7 cellular contexts compared by ENCODE assay signal in genomic region chrX:119015407-119016242, GRCh38. TPM values are rescaled to one million over a fixed set of nuclear protein-coding genes. Genes with fewer than 3 reads are reported as not detected.
DNase-seq lines count a peak whose midpoint lies in the region; ATAC-seq and TF ChIP-seq lines count a peak whose summit lies in the region.

No MANE protein-coding gene starts in this region.

- peak overlapping the region; percentile 2; the same call in 1 of the 2 replicates for H3K4me2 ChIP-seq in MM.1S (ENCODE audit: low read depth, low read length)

- H3K4me1 Mint-ChIP-seq in Caco-2 (ENCODE audit: low read depth, unreplicated experiment), result no peaks in the 10 kb centered on the region

- no peak overlapping the region for H3K4me3 Mint-ChIP-seq in Caco-2 (ENCODE audit: unreplicated experiment)

- DNase-seq in HCEC 1CT, result peak; percentile 16
- DNase-seq in MM.1S, result peak; percentile 11
- peak; percentile 18 for DNase-seq in astrocyte of the cerebellum (ENCODE audit: low read depth)
- DNase-seq in mucosa of gallbladder (ENCODE audit: low spot score), result peak; percentile 37
- no peak for DNase-seq in NCI-H510A (lab: John Stamatoyannopoulos, UW)
- DNase-seq in Caco-2, result no peak

- H3K79me2 ChIP-seq in MM.1S (ENCODE audit: low read length), result no peaks in the 10 kb centered on the region

- TF ChIP-seq CTCF in MM.1S (IDR thresholded peaks at IDR 0.05; ENCODE audit: low read length) (no peak), astrocyte of the cerebellum (IDR thresholded peaks at IDR 0.05; ENCODE audit: low read depth, low read length, missing control alignments) (no peak), Caco-2 (IDR thresholded peaks at IDR 0.05; ENCODE audit: insufficient read depth in 1 of 2, low read depth in 1 of 2, low read length in 1 of 2, severe bottlenecking in 1 of 2, unreplicated experiment in 1 of 2) (no peak)

- no peaks in the 10 kb centered on the region for H3K9me2 ChIP-seq in MM.1S (replicated peaks; ENCODE audit: insufficient read depth, low read length)

- no peaks in the 10 kb centered on the region for H3K36me3 Mint-ChIP-seq in Caco-2 (ENCODE audit: insufficient read depth, unreplicated experiment)

- no peak overlapping the region for H3K27ac Mint-ChIP-seq in Caco-2 (ENCODE audit: unreplicated experiment)

- in situ Hi-C loops in astrocyte of the cerebellum (cut with HindIII; ENCODE audit: low sequenced_read_pairs), result no loop called here

- H2AFZ ChIP-seq in MM.1S (ENCODE audit: low read length), result no peak overlapping the region

- POLR2A ChIA-PET in Caco-2 (lab: Charles Lee), result no interaction called here

- no peaks in the 10 kb centered on the region for H4K20me1 ChIP-seq in MM.1S (ENCODE audit: insufficient read depth, low read length)

- intact Hi-C loops in Caco-2 (cut with micrococcal nuclease; ENCODE audit: unreplicated experiment), result no loop called here

- no peaks in the 10 kb centered on the region for H3K9me3 ChIP-seq in MM.1S (replicated peaks; ENCODE audit: insufficient read depth, low read length)
- H3K9me3 ChIP-seq in Caco-2, result no peaks in the 10 kb centered on the region

- no peak overlapping the region; the same call in 1 of the 2 replicates for H3K27ac ChIP-seq in MM.1S (ENCODE audit: low read length)

- peak; percentile 96 for ATAC-seq in GM18511 (IDR thresholded peaks at IDR 0.05; ENCODE audit: unreplicated experiment)

- H3K36me3 ChIP-seq in MM.1S (replicated peaks; ENCODE audit: insufficient read depth, low read length) (no peaks in the 10 kb centered on the region), Caco-2 (ENCODE audit: control insufficient read depth, insufficient read depth, low read length) (no peaks in the 10 kb centered on the region)

- CTCF ChIA-PET in Caco-2 (lab: Charles Lee), result no interaction called here

- no peak overlapping the region for H3K9ac ChIP-seq in MM.1S (ENCODE audit: low read length)

- H3K27me3 Mint-ChIP-seq in Caco-2 (ENCODE audit: insufficient read depth, unreplicated experiment), result peaks cover 3% of the 10 kb centered on the region

- H3F3A ChIP-seq in MM.1S (ENCODE audit: insufficient read depth, low read length), result peaks cover 6% of the 10 kb centered on the region; the same call in 1 of the 2 replicates

- BruUV-seq in Caco-2 (replicated peaks; lab: Mats Ljungman, UMichigan), result no TSS peak

- H3K4me3 ChIP-seq in MM.1S (ENCODE audit: low read length) (no peak overlapping the region), astrocyte of the cerebellum (ENCODE audit: low read depth, low read length) (no peak overlapping the region), Caco-2 (ENCODE audit: low read depth, low read length) (no peak overlapping the region)

- H3K4me1 ChIP-seq in MM.1S (ENCODE audit: low read length) (peaks cover 5% of the 10 kb centered on the region; the same call in 1 of the 2 replicates), Caco-2 (no peaks in the 10 kb centered on the region)

- no peaks in the 10 kb centered on the region for H3K9me3 Mint-ChIP-seq in Caco-2 (ENCODE audit: unreplicated experiment)

- 0 out of 2 replicates have a peak, but pooled peaks cover 8% of the 10 kb centered on the region for H3K27me3 ChIP-seq in MM.1S (replicated peaks; ENCODE audit: insufficient read depth, low read length)
- no peaks in the 10 kb centered on the region for H3K27me3 ChIP-seq in Caco-2 (replicated peaks; ENCODE audit: control insufficient read depth, insufficient read depth, low read length)

RNA-seq across cellular contexts. Expression of gene LONRF3, which starts 41.2 kb away (rescaled TPM):
- 4.7 TPM for total RNA-seq in mucosa of gallbladder
- total RNA-seq in Caco-2 (2022), result 0.65 and 0.84 TPM in 2 replicates

RNA-seq across cellular contexts. Expression of gene CT47C1, which starts 57.2 kb away (rescaled TPM):
- not detected for total RNA-seq in mucosa of gallbladder
- total RNA-seq in Caco-2 (2022), result not detected in 2 replicates

Comparison
In these comparisons a context has a peak if more than half of its experiments do, and no peak if none do; other contexts are left out.
1. DNase-seq: peak in HCEC 1CT (single experiment), MM.1S (single experiment), astrocyte of the cerebellum (single experiment) and mucosa of gallbladder (single experiment); none in NCI-H510A (single experiment) and Caco-2 (0 of 2).